In genomic region chr4:128596844-128597243, GRCh38 we compare ENCODE assay signal across 18 cellular contexts.
"Had no signal": no experiment of that assay in that cellular context is flagged by ENCODE, and none has a peak within 500 bp of the region (broad histone marks: within the 10 kb centered on the region; RNA-seq: fewer than 3 reads in every experiment).

No MANE protein-coding gene starts in this region.

- DNase-seq: activated CD4-positive, alpha-beta memory T cell treated with anti-CD3 and anti-CD28 coated beads for 36 hours; activated CD4-positive, alpha-beta T cell treated with anti-CD3 and anti-CD28 coated beads for 4 hours; activated naive CD8-positive, alpha-beta T cell treated with anti-CD3 and anti-CD28 coated beads for 36 hours; activated T-cell treated with anti-CD3 and anti-CD28 coated beads for 4 hours; amniotic stem cell; caudate nucleus; colonic mucosa; heart left ventricle; immature natural killer cell; lower lobe of right lung; natural killer cell; stimulated activated naive B cell treated with anti-CD40 and anti-IgM and Interleukin-4, amounts not matched to agents 10 μg/mL and 1 μg/mL and 100 μg/mL, for 72 hours; tibial artery; WERI-Rb-1 had no signal

- ATAC-seq: gastroesophageal sphincter; heart left ventricle; natural killer cell; stimulated activated naive B cell treated with anti-CD40 and anti-IgM and Interleukin-4, amounts not matched to agents 10 μg/mL and 1 μg/mL and 100 μg/mL, for 72 hours had no signal

- H3K27me3 Mint-ChIP-seq: activated naive CD8-positive, alpha-beta T cell treated with anti-CD3 and anti-CD28 coated beads for 36 hours had no signal

- H3K9me3 ChIP-seq: colonic mucosa, tibial artery had no signal

- H3K4me3 ChIP-seq: colonic mucosa, gastroesophageal sphincter, heart left ventricle, lower lobe of right lung, tibial artery had no signal

- H3K4me3 Mint-ChIP-seq: activated CD4-positive, alpha-beta memory T cell treated with anti-CD3 and anti-CD28 coated beads for 36 hours; activated naive CD8-positive, alpha-beta T cell treated with anti-CD3 and anti-CD28 coated beads for 36 hours; activated T-helper 1 cell treated with anti-CD3 and anti-CD28 coated beads, Interleukin-12 subunit alpha, Interleukin-12 subunit beta, Interleukin-2, Interleukin-4 antibody, amounts not matched to agents 30 ng/mL and 10 ng/mL and 1 ng/mL, durations not matched to agents 14 hours and 24 hours and 36 hours; immature natural killer cell; natural killer cell; stimulated activated naive B cell treated with anti-CD40 and anti-IgM and Interleukin-4, amounts not matched to agents 10 μg/mL and 1 μg/mL and 100 μg/mL, for 72 hours; T-helper 1 cell treated with Interleukin-12 subunit alpha and Interleukin-12 subunit beta and Interleukin-4 antibody, amounts not matched to agents 30 μg/mL and 1 μg/mL, for 36 hours had no signal

- H3K27me3 ChIP-seq: colonic mucosa, gastroesophageal sphincter, heart left ventricle, tibial artery had no signal

- H3K4me1 ChIP-seq: colonic mucosa had no signal

- H3K27ac Mint-ChIP-seq: activated CD4-positive, alpha-beta memory T cell treated with anti-CD3 and anti-CD28 coated beads for 36 hours; activated naive CD8-positive, alpha-beta T cell treated with anti-CD3 and anti-CD28 coated beads for 36 hours; activated T-helper 1 cell treated with anti-CD3 and anti-CD28 coated beads, Interleukin-12 subunit alpha, Interleukin-12 subunit beta, Interleukin-2, Interleukin-4 antibody, amounts not matched to agents 30 ng/mL and 10 ng/mL and 1 ng/mL, durations not matched to agents 14 hours and 24 hours and 36 hours; immature natural killer cell; natural killer cell; stimulated activated naive B cell treated with anti-CD40 and anti-IgM and Interleukin-4, amounts not matched to agents 10 μg/mL and 1 μg/mL and 100 μg/mL, for 72 hours; T-helper 1 cell treated with Interleukin-12 subunit alpha and Interleukin-12 subunit beta and Interleukin-4 antibody, amounts not matched to agents 30 μg/mL and 1 μg/mL, for 36 hours had no signal

- FAIRE-seq: endometrium had no signal

- H3K36me3 Mint-ChIP-seq: activated naive CD8-positive, alpha-beta T cell treated with anti-CD3 and anti-CD28 coated beads for 36 hours; immature natural killer cell had no signal

- H3K4me1 Mint-ChIP-seq: activated naive CD8-positive, alpha-beta T cell treated with anti-CD3 and anti-CD28 coated beads for 36 hours; immature natural killer cell; natural killer cell had no signal

- H3K36me3 ChIP-seq: colonic mucosa, gastroesophageal sphincter, heart left ventricle, lower lobe of right lung, tibial artery, WERI-Rb-1 had no signal

- H3K27ac ChIP-seq: colonic mucosa, gastroesophageal sphincter, heart left ventricle, lower lobe of right lung, tibial artery, WERI-Rb-1 had no signal
